ENCODE assay signal across 8 cellular contexts in the genomic region with DNA sequence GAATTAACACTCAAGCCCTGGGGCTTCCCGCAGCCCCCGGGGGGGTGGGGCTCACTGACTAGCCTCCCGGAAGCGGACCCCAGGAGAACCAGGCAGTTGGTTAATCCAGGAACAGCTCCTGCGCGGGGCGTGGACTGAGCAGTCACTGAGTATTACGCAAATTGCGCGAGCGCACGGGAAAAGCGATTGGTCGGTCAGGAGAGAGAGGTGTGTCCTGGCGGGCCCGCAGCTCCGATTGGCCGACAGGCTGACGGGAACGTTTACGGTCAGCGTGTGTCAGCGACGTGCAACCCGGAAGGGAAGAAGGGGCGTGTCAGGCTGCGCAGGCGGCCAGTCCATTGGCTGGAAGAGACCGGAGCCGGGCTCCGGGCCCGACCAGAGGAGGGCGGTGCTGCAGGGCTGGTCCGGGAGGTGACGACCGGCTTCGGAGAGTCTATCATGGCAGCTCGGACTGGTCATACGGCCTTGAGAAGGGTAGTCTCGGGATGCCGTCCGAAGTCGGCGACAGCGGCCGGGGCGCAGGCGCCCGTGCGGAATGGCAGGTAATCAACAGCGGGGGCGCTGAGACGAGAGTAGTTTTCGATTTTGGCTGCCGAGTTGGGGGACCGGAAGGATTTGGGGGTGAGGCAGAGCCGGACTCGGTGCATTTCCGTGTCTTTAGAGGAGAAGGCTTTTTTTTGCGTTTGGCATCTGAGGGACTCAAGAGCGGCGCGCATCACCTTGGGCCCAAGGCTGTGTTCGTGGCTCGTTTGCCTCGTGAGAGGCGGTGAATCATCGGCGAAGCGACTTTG.
DNase-seq lines count a peak whose midpoint lies in the region; ATAC-seq and TF ChIP-seq lines count a peak whose summit lies in the region.

A gene (plus strand): TSS at position 430 of the 791 bp plus-strand sequence. CDS start 9 bp downstream, at position 439.

- ATAC-seq in GM19351 (IDR thresholded peaks at IDR 0.05; ENCODE audit: unreplicated experiment): peak; percentile 88
- peak; percentile 92 for ATAC-seq in HG03521 (IDR thresholded peaks at IDR 0.05; ENCODE audit: unreplicated experiment)

- peak; percentile 100 for DNase-seq in NCI-H748 (lab: John Stamatoyannopoulos, UW; ENCODE audit: unreplicated experiment)
- peak; percentile 97 for DNase-seq in activated CD4-positive, alpha-beta T cell treated with anti-CD3 and anti-CD28 coated beads, Interleukin-2, amount 50 U/mL, for 1 hour
- peak; percentile 100 for DNase-seq in dedifferentiated amniotic fluid mesenchymal stem cell (ENCODE audit: extremely low spot score)
- peak; percentile 100 for DNase-seq in left kidney (ENCODE audit: low read depth, low spot score)
- peak; percentile 97 for DNase-seq in stimulated activated CD4-positive, alpha-beta T cell treated with anti-CD3 and anti-CD28 coated beads, Interleukin-2, amount 100 ng/mL, for 24 hours

- TF ChIP-seq CTCF in C4-2B (conservative IDR thresholded peaks at IDR 0.05): no peak; the same call in 1 of the 2 replicates

- peak within 1 kb of the TSS; percentile 93 for H3K27ac ChIP-seq in C4-2B

Comparison
In these comparisons a context has a peak if more than half of its experiments do, and no peak if none do; other contexts are left out.
1. Peak in every context shown above with its lines: DNase-seq, ATAC-seq and H3K27ac ChIP-seq.